Comparison of ENCODE assay signal across 12 cellular contexts in genomic region chr12:115866909-115867525, GRCh38.
DNase-seq lines count a peak whose midpoint lies in the region; ATAC-seq, FAIRE-seq and TF ChIP-seq lines count a peak whose summit lies in the region.
"Had no signal": no experiment of that assay in that cellular context is flagged by ENCODE, and none has a peak within 500 bp of the region (broad histone marks: within the 10 kb centered on the region; RNA-seq: fewer than 3 reads in every experiment).

No MANE protein-coding gene starts in this region.

- no peaks in the 10 kb centered on the region for H3K79me2 ChIP-seq in H1 (ENCODE audit: control insufficient read depth in 1 of 2, insufficient read depth in 2 of 2, low read length in 2 of 2)

- peak overlapping the region; percentile 44; the same call in 1 of the 2 replicates for H2BK12ac ChIP-seq in H1 (ENCODE audit: low read depth, low read length)

- in situ Hi-C loops in T47D (cut with HindIII; ENCODE audit: low pct_unique_long_range_greater_than_20kb, low sequenced_read_pairs): no loop called here

- no peaks in the 10 kb centered on the region for H3K23me2 ChIP-seq in H1 (ENCODE audit: low read depth, low read length)

- H3K9me3 ChIP-seq in H1 (ENCODE audit: insufficient read depth in 2 of 2, low read depth in 1 of 2, low read length in 1 of 2): no peaks in the 10 kb centered on the region
- H3K9me3 ChIP-seq in small intestine (ENCODE audit: control insufficient read depth, low read depth): no peaks in the 10 kb centered on the region
- H3K9me3 ChIP-seq: HAP-1, pancreas had no signal

- H4K8ac ChIP-seq in H1 (ENCODE audit: extremely low read depth, insufficient read depth, low read length): no peak overlapping the region

- H4K5ac ChIP-seq in H1 (ENCODE audit: insufficient read length, low read depth, low read length): no peak overlapping the region

- peak; percentile 84 for FAIRE-seq in H1 (lab: Jason Lieb, UNC)
- no peak for FAIRE-seq in small intestine (lab: Jason Lieb, UNC)
- FAIRE-seq: pancreas had no signal

- no peak overlapping the region for H3K4ac ChIP-seq in H1 (replicated peaks; ENCODE audit: insufficient read length, low read depth, low read length)

- POLR2A ChIA-PET in MCF 10A (lab: Yijun Ruan, JAX): no interaction called here
- POLR2A ChIA-PET in H1 (lab: Charles Lee; ENCODE audit: partially characterized antibody): interaction anchor here (1.1 kb wide), 1 partner anchor 51 kb away, joined by 3 read pairs; no protein-coding TSS in a partner anchor

- H3K4me3 Mint-ChIP-seq in MCF 10A (ENCODE audit: unreplicated experiment): no peak overlapping the region

- ATAC-seq in HG02870 (IDR thresholded peaks at IDR 0.05; ENCODE audit: unreplicated experiment) (no peak), GM18519 (IDR thresholded peaks at IDR 0.05; ENCODE audit: low FRiP score, unreplicated experiment) (no peak), HG03460 (IDR thresholded peaks at IDR 0.05; ENCODE audit: unreplicated experiment) (no peak)
- ATAC-seq: pancreas had no signal

- H3K14ac ChIP-seq in H1 (ENCODE audit: insufficient read length): no peak overlapping the region

- H3K9ac ChIP-seq in H1 (replicated peaks in 1 of 4; ENCODE audit: extremely low read depth in 1 of 4, low read depth in 3 of 4, low read length in 3 of 4): no peak overlapping the region

- H3K4me3 ChIP-seq in H1 (ENCODE audit: extremely low read depth in 1 of 4, insufficient read depth in 2 of 4, low read depth in 3 of 4, low read length in 4 of 4): no peak overlapping the region
- H3K4me3 ChIP-seq in small intestine (ENCODE audit: low read depth in 1 of 2, low read length in 2 of 2): no peak overlapping the region
- H3K4me3 ChIP-seq: HAP-1, pancreas had no signal

- 0 out of 2 replicates have a peak overlapping the region, but pooled peaks have one; percentile 1 for H2BK5ac ChIP-seq in H1 (ENCODE audit: low read depth, low read length)

- H3K27ac Mint-ChIP-seq in MCF 10A (ENCODE audit: low read depth, unreplicated experiment): no peak overlapping the region

- CTCF ChIA-PET in MCF 10A (lab: Yijun Ruan, JAX) (interaction anchor here (0.7 to 1.5 kb wide), 5 partner anchors 17 to 51 kb away, joined by 3 to 8 read pairs (median 4); no protein-coding TSS in a partner anchor), H1 (lab: Charles Lee; ENCODE audit: partially characterized antibody) (interaction anchor here (0.6 to 5.6 kb wide), 22 partner anchors 9 to 1195 kb away, joined by 3 to 36 read pairs (median 6); no protein-coding TSS in a partner anchor)

- no peaks in the 10 kb centered on the region for H3K79me1 ChIP-seq in H1 (ENCODE audit: low read depth, low read length)

- no peak overlapping the region for H4K91ac ChIP-seq in H1 (replicated peaks; ENCODE audit: insufficient read length, low read length)

- DNase-seq in T47D (ENCODE audit: low read depth in 1 of 2, low spot score in 1 of 2): peak; percentile 66 to 84
- no peak for DNase-seq in MCF 10A (ENCODE audit: unreplicated experiment)
- DNase-seq in NCI-H128 (lab: John Stamatoyannopoulos, UW; ENCODE audit: unreplicated experiment): peak; percentile 20
- no peak for DNase-seq in H1 (ENCODE audit: low read depth in 1 of 2, low spot score in 2 of 2)
- peak; percentile 27 for DNase-seq in small intestine
- DNase-seq: NCI-H1436; pancreas; stimulated activated CD4-positive, alpha-beta T cell treated with anti-CD3 and anti-CD28 coated beads, Interleukin-4, amount 100 ng/mL, for 1 hour had no signal

- H3K27ac ChIP-seq in H1 (ENCODE audit: low read depth, low read length) (no peak overlapping the region), small intestine (ENCODE audit: low read depth in 1 of 2, low read length in 1 of 2) (no peak overlapping the region)
- H3K27ac ChIP-seq: pancreas had no signal

- H2BK15ac ChIP-seq in H1 (ENCODE audit: low read length): no peak overlapping the region

- no peaks in the 10 kb centered on the region for H3K9me3 Mint-ChIP-seq in MCF 10A (ENCODE audit: unreplicated experiment)

- H3K36me3 ChIP-seq in H1 (ENCODE audit: control insufficient read depth in 2 of 4, insufficient read depth in 4 of 4, low read length in 3 of 4) (no peaks in the 10 kb centered on the region), small intestine (ENCODE audit: control insufficient read depth in 2 of 2, insufficient read depth in 2 of 2, low read length in 2 of 2) (no peaks in the 10 kb centered on the region)
- H3K36me3 ChIP-seq: HAP-1, pancreas had no signal

- no peaks in the 10 kb centered on the region for H4K20me1 ChIP-seq in H1 (replicated peaks in 1 of 2; ENCODE audit: control insufficient read depth in 1 of 2, insufficient read depth in 2 of 2, low read length in 2 of 2)

- TF ChIP-seq RAD21 in H1 (IDR thresholded peaks at IDR 0.05 in 1 of 2, conservative IDR thresholded peaks at IDR 0.05 in 1 of 2; ENCODE audit: low read depth in 2 of 2, low read length in 2 of 2): peak; percentile 70 to 77

- H2AFZ ChIP-seq in H1 (ENCODE audit: low read length): no peak overlapping the region

- 72% methylated on average over 6 of the region's 6 CpGs; no CpG with 5 or more reads in 1 of the 2 experiments for WGBS in H1 (ENCODE audit: extremely low coverage in 1 of 2, insufficient coverage in 1 of 2, insufficient read length in 1 of 2, insufficient replicate concordance in 2 of 2, low coverage in 1 of 2, low lambda C conversion rate in 2 of 2, missing lambda C conversion rate in 1 of 2), 2 experiments
- WGBS in small intestine, 3 donors: 68 to 73% (median 70%) methylated on average over 6 of the region's 6 CpGs

- H3K36me3 Mint-ChIP-seq in MCF 10A (ENCODE audit: insufficient read depth, unreplicated experiment): no peaks in the 10 kb centered on the region

- no peak overlapping the region for H3K18ac ChIP-seq in H1 (ENCODE audit: extremely low read depth, low read length)

- TF ChIP-seq EP300 in H1 (IDR thresholded peaks at IDR 0.05; ENCODE audit: borderline replicate concordance in 1 of 2, low read depth in 2 of 2, low read length in 2 of 2): no peak

- 0 out of 2 replicates have a peak overlapping the region, but pooled peaks have one; percentile 6 for H2BK20ac ChIP-seq in H1 (ENCODE audit: low read length)

- no peak overlapping the region for H3K23ac ChIP-seq in H1 (ENCODE audit: insufficient read length)

- no TSS peak for BruUV-seq in MCF 10A (replicated peaks; lab: Mats Ljungman, UMichigan)

- no peak overlapping the region for H3K4me2 ChIP-seq in H1 (ENCODE audit: insufficient read depth in 1 of 2, low read depth in 2 of 2, low read length in 2 of 2)

- no peak overlapping the region for H2BK120ac ChIP-seq in H1 (replicated peaks; ENCODE audit: low read depth, low read length)

- peaks cover 5 to 11% (median 9%) of the 10 kb centered on the region in 4 experiments for H3K4me1 ChIP-seq in H1 (replicated peaks in 1 of 4; ENCODE audit: control insufficient read depth in 3 of 4, insufficient read depth in 4 of 4, low read length in 3 of 4)
- no peaks in the 10 kb centered on the region for H3K4me1 ChIP-seq in small intestine (ENCODE audit: control insufficient read depth in 2 of 2, insufficient read depth in 1 of 2, low read depth in 1 of 2, low read length in 1 of 2)
- H3K4me1 ChIP-seq: HAP-1, pancreas had no signal

- no peak for TF ChIP-seq CTCF in MCF 10A (IDR thresholded peaks at IDR 0.05; ENCODE audit: unreplicated experiment)
- TF ChIP-seq CTCF in H1 (IDR thresholded peaks at IDR 0.05; ENCODE audit: control extremely low read depth in 1 of 3, insufficient read depth in 1 of 3, low read depth in 1 of 3, low read length in 3 of 3): peak; percentile 23 to 63 (median 58)

- no peak for TF ChIP-seq POLR2A in H1 (IDR thresholded peaks at IDR 0.05; ENCODE audit: control extremely low read depth in 1 of 2, low read depth in 2 of 2, low read length in 2 of 2)

- H3K27me3 ChIP-seq in H1 (replicated peaks in 1 of 4; ENCODE audit: control insufficient read depth in 3 of 4, extremely low read depth in 1 of 4, insufficient read depth in 3 of 4, low read length in 3 of 4) (no peaks in the 10 kb centered on the region), small intestine (ENCODE audit: control insufficient read depth in 2 of 2, insufficient read depth in 2 of 2, low read length in 2 of 2) (peaks cover 0 to 4% of the 10 kb centered on the region in 2 donors)
- H3K27me3 ChIP-seq: pancreas had no signal

- peaks cover 42% of the 10 kb centered on the region for H3K27me3 Mint-ChIP-seq in MCF 10A (ENCODE audit: insufficient read depth, unreplicated experiment)

- H2AK5ac ChIP-seq in H1 (ENCODE audit: low read depth, low read length): no peak overlapping the region

- no peaks in the 10 kb centered on the region for H3K4me1 Mint-ChIP-seq in MCF 10A (ENCODE audit: insufficient read depth, unreplicated experiment)

- intact Hi-C loops in MCF 10A (cut with micrococcal nuclease): no loop called here

- no peak overlapping the region for H3K56ac ChIP-seq in H1 (replicated peaks; ENCODE audit: insufficient read length, low read depth, low read length)

TF ChIP-seq in H1, 55 proteins besides CTCF, POLR2A, EP300 and RAD21:
- 0 out of 4 replicates have a peak, but pooled peaks of 1 of the 2 experiments have one; percentile 22 for TF ChIP-seq SIN3A (conservative IDR thresholded peaks at IDR 0.05 in 1 of 2, IDR thresholded peaks at IDR 0.05 in 1 of 2; ENCODE audit: low read depth in 1 of 2, low read length in 2 of 2)
- TF ChIP-seq NRF1 (IDR thresholded peaks at IDR 0.05; ENCODE audit: low read depth, low read length): no peak

Comparison
In these comparisons a context has a peak if more than half of its experiments do, and no peak if none do; other contexts are left out.
1. DNase-seq: peak in T47D (2 of 2), NCI-H128 (single experiment) and small intestine (single experiment); none in MCF 10A (single experiment) and H1 (0 of 2).